2 cellular contexts compared by ENCODE assay signal in genomic region chr1:153616144-153616884, GRCh38.
TF ChIP-seq lines count a peak whose summit lies in the region.

Gene S100A14, minus strand, starts transcription at chr1:153616325. Its CDS starts 467 bp downstream, at chr1:153615858.

TF ChIP-seq in HEK293, 187 proteins besides CTCF, POLR2A, EP300 and RAD21 (continued from another document):
- peak; percentile 57 for TF ChIP-seq ZFHX2 (tag by site-specific recombination; conservative IDR thresholded peaks at IDR 0.05)
- TF ChIP-seq ZSCAN16 (tag by site-specific recombination; IDR thresholded peaks at IDR 0.05): no peak
- TF ChIP-seq ZNF175 (tag by site-specific recombination; IDR thresholded peaks at IDR 0.05): no peak
- TF ChIP-seq, protein P1, sequence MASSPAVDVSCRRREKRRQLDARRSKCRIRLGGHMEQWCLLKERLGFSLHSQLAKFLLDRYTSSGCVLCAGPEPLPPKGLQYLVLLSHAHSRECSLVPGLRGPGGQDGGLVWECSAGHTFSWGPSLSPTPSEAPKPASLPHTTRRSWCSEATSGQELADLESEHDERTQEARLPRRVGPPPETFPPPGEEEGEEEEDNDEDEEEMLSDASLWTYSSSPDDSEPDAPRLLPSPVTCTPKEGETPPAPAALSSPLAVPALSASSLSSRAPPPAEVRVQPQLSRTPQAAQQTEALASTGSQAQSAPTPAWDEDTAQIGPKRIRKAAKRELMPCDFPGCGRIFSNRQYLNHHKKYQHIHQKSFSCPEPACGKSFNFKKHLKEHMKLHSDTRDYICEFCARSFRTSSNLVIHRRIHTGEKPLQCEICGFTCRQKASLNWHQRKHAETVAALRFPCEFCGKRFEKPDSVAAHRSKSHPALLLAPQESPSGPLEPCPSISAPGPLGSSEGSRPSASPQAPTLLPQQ (tag by site-specific recombination; IDR thresholded peaks at IDR 0.05): peak; percentile 77
- TF ChIP-seq, protein P2, sequence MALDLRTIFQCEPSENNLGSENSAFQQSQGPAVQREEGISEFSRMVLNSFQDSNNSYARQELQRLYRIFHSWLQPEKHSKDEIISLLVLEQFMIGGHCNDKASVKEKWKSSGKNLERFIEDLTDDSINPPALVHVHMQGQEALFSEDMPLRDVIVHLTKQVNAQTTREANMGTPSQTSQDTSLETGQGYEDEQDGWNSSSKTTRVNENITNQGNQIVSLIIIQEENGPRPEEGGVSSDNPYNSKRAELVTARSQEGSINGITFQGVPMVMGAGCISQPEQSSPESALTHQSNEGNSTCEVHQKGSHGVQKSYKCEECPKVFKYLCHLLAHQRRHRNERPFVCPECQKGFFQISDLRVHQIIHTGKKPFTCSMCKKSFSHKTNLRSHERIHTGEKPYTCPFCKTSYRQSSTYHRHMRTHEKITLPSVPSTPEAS (tag by site-specific recombination; IDR thresholded peaks at IDR 0.05): peak; percentile 56
- peak; percentile 76 for TF ChIP-seq EGR2 (tag by site-specific recombination; IDR thresholded peaks at IDR 0.05; ENCODE audit: low read depth)
- TF ChIP-seq, protein P3, sequence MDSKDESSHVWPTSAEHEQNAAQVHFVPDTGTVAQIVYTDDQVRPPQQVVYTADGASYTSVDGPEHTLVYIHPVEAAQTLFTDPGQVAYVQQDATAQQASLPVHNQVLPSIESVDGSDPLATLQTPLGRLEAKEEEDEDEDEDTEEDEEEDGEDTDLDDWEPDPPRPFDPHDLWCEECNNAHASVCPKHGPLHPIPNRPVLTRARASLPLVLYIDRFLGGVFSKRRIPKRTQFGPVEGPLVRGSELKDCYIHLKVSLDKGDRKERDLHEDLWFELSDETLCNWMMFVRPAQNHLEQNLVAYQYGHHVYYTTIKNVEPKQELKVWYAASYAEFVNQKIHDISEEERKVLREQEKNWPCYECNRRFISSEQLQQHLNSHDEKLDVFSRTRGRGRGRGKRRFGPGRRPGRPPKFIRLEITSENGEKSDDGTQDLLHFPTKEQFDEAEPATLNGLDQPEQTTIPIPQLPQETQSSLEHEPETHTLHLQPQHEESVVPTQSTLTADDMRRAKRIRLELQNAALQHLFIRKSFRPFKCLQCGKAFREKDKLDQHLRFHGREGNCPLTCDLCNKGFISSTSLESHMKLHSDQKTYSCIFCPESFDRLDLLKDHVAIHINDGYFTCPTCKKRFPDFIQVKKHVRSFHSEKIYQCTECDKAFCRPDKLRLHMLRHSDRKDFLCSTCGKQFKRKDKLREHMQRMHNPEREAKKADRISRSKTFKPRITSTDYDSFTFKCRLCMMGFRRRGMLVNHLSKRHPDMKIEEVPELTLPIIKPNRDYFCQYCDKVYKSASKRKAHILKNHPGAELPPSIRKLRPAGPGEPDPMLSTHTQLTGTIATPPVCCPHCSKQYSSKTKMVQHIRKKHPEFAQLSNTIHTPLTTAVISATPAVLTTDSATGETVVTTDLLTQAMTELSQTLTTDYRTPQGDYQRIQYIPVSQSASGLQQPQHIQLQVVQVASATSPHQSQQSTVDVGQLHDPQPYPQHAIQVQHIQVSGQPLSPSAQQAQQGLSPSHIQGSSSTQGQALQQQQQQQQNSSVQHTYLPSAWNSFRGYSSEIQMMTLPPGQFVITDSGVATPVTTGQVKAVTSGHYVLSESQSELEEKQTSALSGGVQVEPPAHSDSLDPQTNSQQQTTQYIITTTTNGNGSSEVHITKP (tag by site-specific recombination; IDR thresholded peaks at IDR 0.05): 0 out of 2 replicates have a peak, but pooled peaks have one; percentile 32

TF ChIP-seq in GM12878, 131 proteins besides CTCF, POLR2A, EP300 and RAD21 (continued from another document):
- TF ChIP-seq NR2F1 (conservative IDR thresholded peaks at IDR 0.05) (0 out of 2 replicates have a peak, but pooled peaks have one; percentile 16), ZNF687 (IDR thresholded peaks at IDR 0.05) (peak; percentile 74)
TF ChIP-seq in GM12878: peak in this region for 3.
